30 cellular contexts compared by ENCODE assay signal in genomic region chr5:3123763-3124157, GRCh38.
"Had no signal": no experiment of that assay in that cellular context is flagged by ENCODE, and none has a peak within 500 bp of the region (broad histone marks: within the 10 kb centered on the region; RNA-seq: fewer than 3 reads in every experiment).

No MANE protein-coding gene starts in this region.

- H3K9ac ChIP-seq: parathyroid adenoma had no signal

- H3K4me1 ChIP-seq: colonic mucosa, esophagus squamous epithelium, heart right ventricle, left lung, parathyroid adenoma, right lobe of liver, upper lobe of right lung, uterus had no signal

- H3K4me3 Mint-ChIP-seq: mesothelial cell of epicardium; naive B cell; natural killer cell treated with Interleukin-12 subunit alpha and Interleukin-12 subunit beta and Interleukin-15 and Interleukin-18, amount 100 ng/mL, for 72 hours; stimulated activated naive B cell treated with anti-CD40 and anti-IgM and Interleukin-4, amounts not matched to agents 10 μg/mL and 1 μg/mL and 100 μg/mL, for 72 hours; stimulated activated naive CD8-positive, alpha-beta T cell treated with anti-CD3 and anti-CD28 coated beads, Interleukin-15, Interleukin-2, amounts not matched to agents 100 ng/mL and 50 ng/mL, for 24 hours had no signal

- DNase-seq: colonic mucosa; dermis blood vessel endothelial cell; effector memory CD4-positive, alpha-beta T cell; erythroblast; esophagus squamous epithelium; foreskin melanocyte; glutamatergic neuron; heart right ventricle; hippocampal formation; left cardiac atrium; left lung; mesenchymal stem cell; mucosa of descending colon; naive B cell; right lobe of liver; small intestine; stimulated activated CD4-positive, alpha-beta T cell treated with anti-CD3 and anti-CD28 coated beads, Interleukin-15, amount 100 ng/mL, for 24 hours; stimulated activated CD4-positive, alpha-beta T cell treated with anti-CD3 and anti-CD28 coated beads, Interleukin-2, amount 100 ng/mL, for 48 hours; stimulated activated naive B cell treated with anti-CD40 and anti-IgM and Interleukin-4, amounts not matched to agents 10 μg/mL and 1 μg/mL and 100 μg/mL, for 72 hours; transverse colon; uterus had no signal

- FAIRE-seq: endometrium, small intestine had no signal

- H3K27ac Mint-ChIP-seq: naive B cell; natural killer cell treated with Interleukin-12 subunit alpha and Interleukin-12 subunit beta and Interleukin-15 and Interleukin-18, amount 100 ng/mL, for 72 hours; progenitor cell of endocrine pancreas; stimulated activated naive CD8-positive, alpha-beta T cell treated with anti-CD3 and anti-CD28 coated beads, Interleukin-15, Interleukin-2, amounts not matched to agents 100 ng/mL and 50 ng/mL, for 24 hours had no signal

- H3K4me3 ChIP-seq: colonic mucosa, esophagus squamous epithelium, heart right ventricle, left lung, mucosa of descending colon, right lobe of liver, thoracic aorta, transverse colon, upper lobe of right lung, uterus had no signal

- H3K27ac ChIP-seq: colonic mucosa, esophagus squamous epithelium, heart right ventricle, left lung, parathyroid adenoma, right lobe of liver, thoracic aorta, transverse colon, upper lobe of right lung, uterus had no signal

- H3K9me3 Mint-ChIP-seq: mesothelial cell of epicardium; natural killer cell treated with Interleukin-12 subunit alpha and Interleukin-12 subunit beta and Interleukin-15 and Interleukin-18, amount 100 ng/mL, for 72 hours; neural crest cell; stimulated activated naive B cell treated with anti-CD40 and anti-IgM and Interleukin-4, amounts not matched to agents 10 μg/mL and 1 μg/mL and 100 μg/mL, for 72 hours had no signal

- H3K27me3 ChIP-seq: colonic mucosa, right lobe of liver, uterus had no signal

- H3K9me3 ChIP-seq: colonic mucosa, esophagus squamous epithelium, mucosa of descending colon, right lobe of liver, thoracic aorta, transverse colon, upper lobe of right lung, uterus had no signal

- H3K36me3 ChIP-seq: colonic mucosa, esophagus squamous epithelium, heart right ventricle, left lung, right lobe of liver, thoracic aorta, transverse colon, upper lobe of right lung, uterus had no signal

- H3K79me2 ChIP-seq: parathyroid adenoma had no signal

- H2AFZ ChIP-seq: parathyroid adenoma had no signal

- H3K4me1 Mint-ChIP-seq: naive B cell; stimulated activated naive B cell treated with anti-CD40 and anti-IgM and Interleukin-4, amounts not matched to agents 10 μg/mL and 1 μg/mL and 100 μg/mL, for 72 hours had no signal

- H3K36me3 Mint-ChIP-seq: mesothelial cell of epicardium; naive B cell; natural killer cell treated with Interleukin-12 subunit alpha and Interleukin-12 subunit beta and Interleukin-15 and Interleukin-18, amount 100 ng/mL, for 72 hours; stimulated activated naive B cell treated with anti-CD40 and anti-IgM and Interleukin-4, amounts not matched to agents 10 μg/mL and 1 μg/mL and 100 μg/mL, for 72 hours had no signal

- ATAC-seq: heart right ventricle; left cardiac atrium; left lung; mucosa of descending colon; natural killer cell treated with Interleukin-12 subunit alpha and Interleukin-12 subunit beta and Interleukin-15 and Interleukin-18, amount 100 ng/mL, for 72 hours; right lobe of liver; stimulated activated naive B cell treated with anti-CD40 and anti-IgM and Interleukin-4, amounts not matched to agents 10 μg/mL and 1 μg/mL and 100 μg/mL, for 72 hours; upper lobe of right lung had no signal
